2 cellular contexts compared by ENCODE assay signal in the genomic region with DNA sequence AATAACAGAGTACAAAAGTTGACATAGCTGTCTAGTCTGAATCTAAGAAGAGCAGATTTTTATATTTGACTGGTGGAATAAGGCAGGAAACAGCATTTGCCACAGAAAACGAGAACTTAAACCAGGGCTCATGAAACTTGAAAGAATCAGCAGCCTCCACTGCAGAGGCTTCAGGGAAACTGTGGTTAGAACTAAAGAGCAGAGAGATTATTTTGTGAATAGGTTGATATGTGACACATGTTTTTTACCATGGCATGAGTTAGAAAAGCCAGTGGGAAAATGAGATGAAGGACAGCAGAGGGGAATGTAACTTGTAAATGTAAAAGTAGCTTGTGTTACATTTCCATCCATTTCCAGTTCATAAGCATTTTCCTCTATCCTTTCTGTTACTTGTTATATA.
TF ChIP-seq lines count a peak whose summit lies in the region.

No MANE protein-coding gene starts in this region.

TF ChIP-seq in GM12878, 131 proteins besides CTCF, POLR2A, EP300 and RAD21 (continued from another document and continues in another):
- TF ChIP-seq, protein P1, sequence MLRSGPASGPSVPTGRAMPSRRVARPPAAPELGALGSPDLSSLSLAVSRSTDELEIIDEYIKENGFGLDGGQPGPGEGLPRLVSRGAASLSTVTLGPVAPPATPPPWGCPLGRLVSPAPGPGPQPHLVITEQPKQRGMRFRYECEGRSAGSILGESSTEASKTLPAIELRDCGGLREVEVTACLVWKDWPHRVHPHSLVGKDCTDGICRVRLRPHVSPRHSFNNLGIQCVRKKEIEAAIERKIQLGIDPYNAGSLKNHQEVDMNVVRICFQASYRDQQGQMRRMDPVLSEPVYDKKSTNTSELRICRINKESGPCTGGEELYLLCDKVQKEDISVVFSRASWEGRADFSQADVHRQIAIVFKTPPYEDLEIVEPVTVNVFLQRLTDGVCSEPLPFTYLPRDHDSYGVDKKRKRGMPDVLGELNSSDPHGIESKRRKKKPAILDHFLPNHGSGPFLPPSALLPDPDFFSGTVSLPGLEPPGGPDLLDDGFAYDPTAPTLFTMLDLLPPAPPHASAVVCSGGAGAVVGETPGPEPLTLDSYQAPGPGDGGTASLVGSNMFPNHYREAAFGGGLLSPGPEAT (IDR thresholded peaks at IDR 0.05; ENCODE audit: low read depth), result peak; percentile 73
- TF ChIP-seq CREM (IDR thresholded peaks at IDR 0.05; ENCODE audit: low read depth) (peak; percentile 14; the same call in 1 of the 2 replicates), POU2F2 (IDR thresholded peaks at IDR 0.05; ENCODE audit: borderline replicate concordance, low read depth, low read length) (0 out of 3 replicates have a peak, but pooled peaks have one; percentile 38), FOXM1 (IDR thresholded peaks at IDR 0.05; ENCODE audit: low read depth, low read length) (peak; percentile 72; the same call in 1 of the 2 replicates), IRF4 (IDR thresholded peaks at IDR 0.05; ENCODE audit: low read depth, low read length) (no peak), ZNF687 (IDR thresholded peaks at IDR 0.05) (peak; percentile 72), POLR2AphosphoS2 (IDR thresholded peaks at IDR 0.05; ENCODE audit: low read depth, low read length) (no peak), BHLHE40 (IDR thresholded peaks at IDR 0.05; ENCODE audit: borderline replicate concordance in 1 of 2, low read depth in 2 of 2, low read length in 1 of 2) (peak; percentile 18 to 54; a peak in 2 of 4 replicates), IKZF2 (IDR thresholded peaks at IDR 0.05) (peak; percentile 81 to 87), RB1 (IDR thresholded peaks at IDR 0.05; ENCODE audit: borderline replicate concordance) (no peak), MYC (IDR thresholded peaks at IDR 0.05; ENCODE audit: insufficient read depth, insufficient read length, insufficient replicate concordance, low read length, severe bottlenecking) (no peak), MTA2 (IDR thresholded peaks at IDR 0.05; ENCODE audit: low read depth) (peak; percentile 69), CBFB (IDR thresholded peaks at IDR 0.05; ENCODE audit: low read depth) (peak; percentile 75), MEF2A (IDR thresholded peaks at IDR 0.05; ENCODE audit: insufficient read depth, low read depth, low read length) (peak; percentile 60), CBX5 (IDR thresholded peaks at IDR 0.05; ENCODE audit: low read depth) (0 out of 2 replicates have a peak, but pooled peaks have one; percentile 59), RUNX3 (IDR thresholded peaks at IDR 0.05; ENCODE audit: low read length) (peak; percentile 97), KAT2A (conservative IDR thresholded peaks at IDR 0.05; ENCODE audit: control insufficient read depth, low read depth, low read length) (no peak), JUNB (IDR thresholded peaks at IDR 0.05) (peak; percentile 43; the same call in 1 of the 2 replicates), GATAD2B (conservative IDR thresholded peaks at IDR 0.05; ENCODE audit: low read depth) (0 out of 2 replicates have a peak, but pooled peaks have one; percentile 54), TBL1XR1 (IDR thresholded peaks at IDR 0.05; ENCODE audit: low read depth, low read length) (0 out of 2 replicates have a peak, but pooled peaks have one; percentile 22), ZNF217 (IDR thresholded peaks at IDR 0.05) (no peak)
- TF ChIP-seq, protein P2, sequence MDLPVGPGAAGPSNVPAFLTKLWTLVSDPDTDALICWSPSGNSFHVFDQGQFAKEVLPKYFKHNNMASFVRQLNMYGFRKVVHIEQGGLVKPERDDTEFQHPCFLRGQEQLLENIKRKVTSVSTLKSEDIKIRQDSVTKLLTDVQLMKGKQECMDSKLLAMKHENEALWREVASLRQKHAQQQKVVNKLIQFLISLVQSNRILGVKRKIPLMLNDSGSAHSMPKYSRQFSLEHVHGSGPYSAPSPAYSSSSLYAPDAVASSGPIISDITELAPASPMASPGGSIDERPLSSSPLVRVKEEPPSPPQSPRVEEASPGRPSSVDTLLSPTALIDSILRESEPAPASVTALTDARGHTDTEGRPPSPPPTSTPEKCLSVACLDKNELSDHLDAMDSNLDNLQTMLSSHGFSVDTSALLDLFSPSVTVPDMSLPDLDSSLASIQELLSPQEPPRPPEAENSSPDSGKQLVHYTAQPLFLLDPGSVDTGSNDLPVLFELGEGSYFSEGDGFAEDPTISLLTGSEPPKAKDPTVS (IDR thresholded peaks at IDR 0.05; ENCODE audit: low read depth, low read length), result no peak
- TF ChIP-seq, protein P3, sequence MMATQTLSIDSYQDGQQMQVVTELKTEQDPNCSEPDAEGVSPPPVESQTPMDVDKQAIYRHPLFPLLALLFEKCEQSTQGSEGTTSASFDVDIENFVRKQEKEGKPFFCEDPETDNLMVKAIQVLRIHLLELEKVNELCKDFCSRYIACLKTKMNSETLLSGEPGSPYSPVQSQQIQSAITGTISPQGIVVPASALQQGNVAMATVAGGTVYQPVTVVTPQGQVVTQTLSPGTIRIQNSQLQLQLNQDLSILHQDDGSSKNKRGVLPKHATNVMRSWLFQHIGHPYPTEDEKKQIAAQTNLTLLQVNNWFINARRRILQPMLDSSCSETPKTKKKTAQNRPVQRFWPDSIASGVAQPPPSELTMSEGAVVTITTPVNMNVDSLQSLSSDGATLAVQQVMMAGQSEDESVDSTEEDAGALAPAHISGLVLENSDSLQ (IDR thresholded peaks at IDR 0.05), result peak; percentile 34; the same call in 1 of the 2 replicates

TF ChIP-seq in SK-N-SH, 30 proteins besides CTCF, POLR2A, EP300 and RAD21 (continued from another document):
- TF ChIP-seq GABPA (IDR thresholded peaks at IDR 0.05; ENCODE audit: low read depth) (no peak), JUND (IDR thresholded peaks at IDR 0.05) (no peak), GATA2 (CRISPR knock-in tag; IDR thresholded peaks at IDR 0.05) (no peak), TCF12 (IDR thresholded peaks at IDR 0.05) (no peak), PBX3 (IDR thresholded peaks at IDR 0.05) (no peak), FOSL2 (IDR thresholded peaks at IDR 0.05; ENCODE audit: borderline replicate concordance, low read depth) (no peak), RCOR1 (IDR thresholded peaks at IDR 0.05; ENCODE audit: low read length) (no peak)
